ENCODE assay signal across 1 cellular context in the genomic region with DNA sequence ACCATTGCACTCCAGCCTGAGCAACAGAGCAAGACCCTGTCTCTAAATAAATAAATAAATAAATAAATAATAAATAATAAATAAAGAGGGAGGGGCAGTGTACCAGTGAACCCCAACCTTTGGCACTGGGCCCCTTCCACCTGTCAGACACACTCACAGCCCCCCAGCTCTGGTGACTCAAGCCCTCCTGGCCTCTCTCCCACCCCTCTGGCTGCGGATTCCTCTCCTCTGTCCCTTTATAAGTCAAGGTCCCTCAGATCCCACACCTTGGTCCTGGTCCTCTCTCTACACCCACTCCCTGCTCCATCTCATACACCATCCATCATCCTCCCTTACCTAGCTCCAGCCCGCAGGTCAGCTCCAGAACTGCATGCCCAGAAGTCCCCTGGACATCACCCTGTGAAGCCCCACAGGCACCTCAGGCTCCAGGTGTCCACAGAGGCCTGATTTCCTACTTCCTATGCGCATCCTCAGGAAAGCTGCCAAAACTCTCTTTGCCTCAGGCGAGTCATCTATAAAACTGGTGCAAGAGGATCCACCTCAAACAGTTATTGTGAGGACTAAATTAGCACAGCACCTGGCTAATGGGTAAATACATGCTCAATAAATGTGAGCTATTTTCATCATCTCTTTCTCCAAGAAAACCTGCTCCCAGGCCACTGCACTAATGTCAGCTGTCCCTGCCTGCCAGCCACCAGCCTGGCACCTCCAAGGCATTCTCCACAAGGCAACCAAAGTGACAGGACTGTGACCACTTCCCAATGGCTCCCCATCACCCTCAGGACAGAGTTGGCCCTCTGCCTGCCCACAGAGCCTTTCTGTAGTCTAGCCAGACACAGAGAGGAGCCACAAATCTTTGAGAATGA.
TF ChIP-seq lines count a peak whose summit lies in the region.

No MANE protein-coding gene starts in this region.

TF ChIP-seq in GM23338, 12 proteins besides CTCF, POLR2A, EP300 and RAD21 (continued from another document):
- TF ChIP-seq REST (IDR thresholded peaks at IDR 0.05; ENCODE audit: unreplicated experiment) (no peak), ZNF114 (CRISPR knock-in tag; IDR thresholded peaks at IDR 0.05) (no peak), EZH2phosphoT487 (IDR thresholded peaks at IDR 0.05; ENCODE audit: unreplicated experiment) (no peak), ETS1 (IDR thresholded peaks at IDR 0.05) (no peak), JUNB (IDR thresholded peaks at IDR 0.05; ENCODE audit: unreplicated experiment) (no peak), STAT1 (IDR thresholded peaks at IDR 0.05; ENCODE audit: unreplicated experiment) (no peak)
TF ChIP-seq in GM23338: peak in this region for 0.
